Comparison of ENCODE assay signal across 27 cellular contexts in the genomic region with DNA sequence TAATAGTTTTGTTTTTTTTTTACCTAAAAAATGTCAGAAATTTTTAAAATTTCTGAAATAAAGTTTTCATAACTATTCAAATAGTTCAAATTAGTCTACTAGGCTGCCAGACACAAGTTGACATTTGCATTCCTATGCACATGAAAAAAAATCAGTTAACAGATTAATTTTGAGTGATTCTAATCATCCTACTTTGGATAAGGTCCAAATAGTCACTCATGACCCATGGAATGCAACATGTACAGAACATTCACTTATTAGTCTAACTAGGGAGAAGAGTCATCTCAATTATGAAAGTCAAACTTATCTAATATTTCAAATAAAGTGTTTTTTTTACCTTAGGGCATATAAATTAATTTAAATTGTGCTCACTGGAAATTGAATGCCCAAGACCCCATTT.
"Had no signal": no experiment of that assay in that cellular context is flagged by ENCODE, and none has a peak within 500 bp of the region (broad histone marks: within the 10 kb centered on the region; RNA-seq: fewer than 3 reads in every experiment).

No MANE protein-coding gene starts in this region.

- DNase-seq: naive thymus-derived CD8-positive, alpha-beta T cell; nephron progenitor cell; nucleus accumbens; pancreas; retina; right cardiac atrium; right lobe of liver; sigmoid colon; small intestine; spleen; stimulated activated CD4-positive, alpha-beta T cell treated with anti-CD3 and anti-CD28 coated beads, Interleukin-12 subunit alpha, Interleukin-12 subunit beta, amount 100 ng/mL, for 4 hours; stimulated activated CD4-positive, alpha-beta T cell treated with anti-CD3 and anti-CD28 coated beads, Interleukin-1b, Interleukin-23, amount 100 ng/mL, for 48 hours; stimulated activated CD4-positive, alpha-beta T cell treated with anti-CD3 and anti-CD28 coated beads, Interleukin-4, amount 100 ng/mL, for 1 hour; stimulated activated CD4-positive, alpha-beta T cell treated with anti-CD3 and anti-CD28 coated beads, Interleukin-4, amount 100 ng/mL, for 4 hours; stimulated activated CD8-positive, alpha-beta memory T cell treated with anti-CD3 and anti-CD28 coated beads, Interleukin-4, amount 100 ng/mL, for 48 hours; stimulated activated naive CD4-positive, alpha-beta T cell; stimulated activated naive CD8-positive, alpha-beta T cell treated with anti-CD3 and anti-CD28 coated beads, Interleukin-15, amount 100 ng/mL, for 72 hours; stimulated activated naive CD8-positive, alpha-beta T cell treated with anti-CD3 and anti-CD28 coated beads, Interleukin-15, Interleukin-2, amounts not matched to agents 100 U/mL and 50 U/mL, for 24 hours; substantia nigra; testis; tibial artery; transverse colon; upper lobe of right lung; uterus had no signal

- FAIRE-seq: pancreas, small intestine had no signal

- H3K4me3 ChIP-seq: pancreas, prostate gland, right lobe of liver, sigmoid colon, spleen, suprapubic skin, testis, tibial artery, transverse colon, upper lobe of right lung, uterus had no signal

- H3K27ac ChIP-seq: neutrophil, pancreas, prostate gland, right lobe of liver, sigmoid colon, spleen, suprapubic skin, testis, tibial artery, transverse colon, upper lobe of right lung, uterus had no signal

- H3K36me3 ChIP-seq: neutrophil, pancreas, prostate gland, right lobe of liver, sigmoid colon, spleen, suprapubic skin, tibial artery, transverse colon, upper lobe of right lung, uterus had no signal

- H3K9me3 ChIP-seq: neutrophil, pancreas, prostate gland, right lobe of liver, sigmoid colon, spleen, suprapubic skin, testis, tibial artery, transverse colon, upper lobe of right lung, uterus had no signal

- H3K27me3 ChIP-seq: neutrophil, pancreas, right lobe of liver, sigmoid colon, spleen, suprapubic skin, testis, tibial artery, transverse colon, upper lobe of right lung, uterus had no signal

- H3K4me1 ChIP-seq: pancreas, prostate gland, right lobe of liver, sigmoid colon, spleen, suprapubic skin, testis, tibial artery, transverse colon, upper lobe of right lung, uterus had no signal
